8 cellular contexts compared by ENCODE assay signal in the genomic region with DNA sequence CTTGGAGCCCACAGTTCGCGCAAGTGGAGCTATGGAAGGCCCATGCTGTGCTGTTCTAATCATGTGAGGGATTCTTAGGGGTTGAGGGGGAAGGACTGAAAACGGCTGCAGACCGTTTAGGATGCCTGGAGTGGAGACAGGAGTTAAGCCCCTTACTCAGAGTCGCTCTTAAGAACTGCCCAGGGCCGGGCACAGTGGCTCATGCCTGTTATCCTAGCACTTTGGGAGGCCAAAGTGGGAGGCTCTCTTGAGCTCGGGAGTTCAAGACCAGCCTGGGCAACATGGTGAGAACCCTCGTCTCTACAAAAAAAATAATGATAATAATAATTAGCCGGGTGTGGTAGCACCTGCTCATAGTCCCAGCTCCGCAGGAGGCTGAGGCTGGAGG. TPM values are rescaled to one million over a fixed set of nuclear protein-coding genes. Genes with fewer than 3 reads are reported as not detected.
A peak's percentile ranks its signal among the peaks of the same experiment; 100 is the strongest.
DNase-seq lines count a peak whose midpoint lies in the region; ATAC-seq and TF ChIP-seq lines count a peak whose summit lies in the region.

No MANE protein-coding gene starts in this region.

- TF ChIP-seq CTCF in KMS-11 (conservative IDR thresholded peaks at IDR 0.05; ENCODE audit: low read depth, low read length) (no peak), chondrocyte (IDR thresholded peaks at IDR 0.05) (no peak), GM13977 (IDR thresholded peaks at IDR 0.05; ENCODE audit: extremely low read depth, insufficient read depth, missing control alignments) (no peak)

- peak; percentile 19 for DNase-seq in ACHN
- no peak for DNase-seq in chondrocyte (ENCODE audit: low spot score)
- DNase-seq in GM13977 (ENCODE audit: low spot score): no peak
- no peak for DNase-seq in HPDE6-E6E7 (ENCODE audit: extremely low spot score)

- no peak overlapping the region for H3K4me3 Mint-ChIP-seq in chondrocyte (ENCODE audit: unreplicated experiment)

- H3K36me3 Mint-ChIP-seq in chondrocyte (ENCODE audit: low read depth): no peaks in the 10 kb centered on the region

- H3K27ac ChIP-seq in KMS-11: peak overlapping the region; percentile 79
- peak overlapping the region; percentile 100 for H3K27ac ChIP-seq in muscle layer of colon (ENCODE audit: low read depth, low read length)

- H3K4me1 ChIP-seq in KMS-11 (ENCODE audit: low read depth, poor library complexity, severe bottlenecking): peaks cover 26% of the 10 kb centered on the region
- H3K4me1 ChIP-seq in muscle layer of colon (ENCODE audit: insufficient read depth, low read length): peaks cover 31% of the 10 kb centered on the region

- H3K4me1 Mint-ChIP-seq in chondrocyte (ENCODE audit: low read depth): peaks cover 27% of the 10 kb centered on the region

- H3K27me3 ChIP-seq in KMS-11 (ENCODE audit: insufficient read depth, low read depth): no peaks in the 10 kb centered on the region
- no peaks in the 10 kb centered on the region for H3K27me3 ChIP-seq in muscle layer of colon (ENCODE audit: control insufficient read depth in 1 of 2, insufficient read depth in 2 of 2, low read length in 2 of 2)

- no peaks in the 10 kb centered on the region for H4K20me1 ChIP-seq in KMS-11 (ENCODE audit: insufficient read depth)

- no peaks in the 10 kb centered on the region for H3K27me3 Mint-ChIP-seq in chondrocyte (ENCODE audit: low read depth)

- peak overlapping the region; percentile 71 for H3K4me2 ChIP-seq in KMS-11

- H3K36me3 ChIP-seq in KMS-11 (ENCODE audit: insufficient read depth): no peaks in the 10 kb centered on the region
- H3K36me3 ChIP-seq in muscle layer of colon (ENCODE audit: insufficient read depth, low read length): no peaks in the 10 kb centered on the region

- no peaks in the 10 kb centered on the region for H3K9me3 Mint-ChIP-seq in chondrocyte (ENCODE audit: low read depth)

- H3K27ac Mint-ChIP-seq in chondrocyte (ENCODE audit: unreplicated experiment): peak overlapping the region; percentile 99

- H3K9ac ChIP-seq in KMS-11 (peak overlapping the region; percentile 77; the same call in 1 of the 2 replicates), muscle layer of colon (ENCODE audit: low read length) (peak overlapping the region; percentile 87)

- H3K4me3 ChIP-seq in KMS-11 (IDR thresholded peaks at IDR 0.05; ENCODE audit: insufficient read depth, low read depth, low read length) (peak overlapping the region; percentile 91), muscle layer of colon (ENCODE audit: low read depth in 1 of 2, low read length in 2 of 2) (peak overlapping the region; percentile 67 to 82)

- H3K79me2 ChIP-seq in KMS-11 (ENCODE audit: insufficient read depth, low read depth): peaks cover 15% of the 10 kb centered on the region; the same call in 1 of the 2 replicates

- no peaks in the 10 kb centered on the region for H3K9me3 ChIP-seq in muscle layer of colon (ENCODE audit: low read length)

- ATAC-seq in HG03571 (IDR thresholded peaks at IDR 0.05; ENCODE audit: unreplicated experiment): no peak
- ATAC-seq in GM18858 (IDR thresholded peaks at IDR 0.05; ENCODE audit: unreplicated experiment): no peak

- H2AFZ ChIP-seq in KMS-11 (ENCODE audit: low read depth): peak overlapping the region; percentile 89

- in situ Hi-C loops in ACHN (cut with HindIII; ENCODE audit: low pct_ligation_motif_present, low pct_unique_long_range_greater_than_20kb, low sequenced_read_pairs): no loop called here
- in situ Hi-C loops in GM13977 (cut with MboI; ENCODE audit: low pct_unique_long_range_greater_than_20kb, low sequenced_read_pairs, unreplicated experiment): no loop called here

RNA-seq across cellular contexts. Expression of gene ZNF672, which starts 1.1 kb away (rescaled TPM):
- total RNA-seq in chondrocyte: 17.1 to 20.2 TPM (median 19.8 TPM) in 3 replicates

RNA-seq across cellular contexts. Expression of gene SH3BP5L, which starts 13.4 kb away (rescaled TPM):
- total RNA-seq in chondrocyte: 30.1 to 33.9 TPM (median 30.8 TPM) in 3 replicates

RNA-seq across cellular contexts. Expression of gene ZNF692, which starts 19.7 kb away (rescaled TPM):
- total RNA-seq in chondrocyte: 20.7 to 36.4 TPM (median 21.6 TPM) in 3 replicates
